ENCODE assay signal across 9 cellular contexts in the genomic region with DNA sequence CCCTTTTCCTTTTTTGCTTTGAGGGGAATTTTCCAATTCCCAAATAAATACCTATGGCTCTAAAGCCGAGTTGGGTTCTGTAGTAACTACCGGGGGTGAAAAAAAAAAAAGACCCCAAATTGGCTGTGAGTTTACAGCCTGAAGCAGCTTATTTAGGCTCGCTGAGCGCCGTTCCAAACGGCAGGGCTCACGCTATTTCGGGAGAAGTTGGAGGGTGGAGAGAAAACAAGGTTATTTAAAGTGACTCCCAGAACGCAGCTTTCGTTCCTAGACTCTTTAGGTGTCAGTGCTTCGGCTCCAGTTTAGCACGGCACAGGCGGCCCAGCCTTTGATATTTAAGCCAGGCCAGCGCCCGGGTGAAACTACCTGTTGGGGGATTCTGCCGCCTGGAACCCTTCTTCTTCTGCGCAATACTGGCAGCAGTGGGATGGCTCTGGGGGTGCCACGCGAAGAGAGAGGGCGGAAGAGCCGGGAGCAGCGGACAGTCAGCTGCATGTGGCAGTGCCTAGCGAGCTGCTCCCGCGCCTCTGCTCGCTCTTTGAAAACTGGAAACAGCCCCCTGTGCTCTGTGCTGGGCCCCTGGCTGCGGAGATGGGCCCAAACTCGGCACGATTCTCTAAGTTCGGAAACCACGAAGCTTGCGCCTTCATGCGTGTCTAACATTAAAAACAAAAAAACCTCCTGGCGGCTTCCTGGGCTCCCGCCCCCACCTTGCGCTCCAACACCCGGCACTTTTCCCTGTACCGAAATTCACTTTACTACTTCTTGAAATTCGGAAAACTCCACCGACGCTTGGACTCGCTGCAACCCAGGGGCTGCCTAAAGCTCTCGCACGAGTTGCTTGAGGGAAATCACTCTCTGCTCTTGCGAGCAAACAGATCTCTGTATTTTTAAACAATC. TPM values are rescaled to one million over a fixed set of nuclear protein-coding genes. Genes with fewer than 3 reads are reported as not detected.
DNase-seq lines count a peak whose midpoint lies in the region; ATAC-seq and TF ChIP-seq lines count a peak whose summit lies in the region.
"Had no signal": no experiment of that assay in that cellular context is flagged by ENCODE, and none has a peak within 500 bp of the region (broad histone marks: within the 10 kb centered on the region; RNA-seq: fewer than 3 reads in every experiment).

No MANE protein-coding gene starts in this region.

- CTCF ChIA-PET in activated CD4-positive, alpha-beta T cell treated with anti-CD3 and anti-CD28 coated beads, Interleukin-2, amount 10 ng/mL, durations not matched to agents 7 days and 5 days (lab: Charles Lee), result no interaction called here

- no peak for ATAC-seq in upper lobe of right lung

- TF ChIP-seq POLR2A in esophagus squamous epithelium (IDR thresholded peaks at IDR 0.05), result no peak

- peak overlapping the region; percentile 27 to 64 (median 57) for H3K4me3 ChIP-seq in esophagus squamous epithelium
- peak overlapping the region; percentile 57 for H3K4me3 ChIP-seq in upper lobe of right lung
- H3K4me3 ChIP-seq in HAP-1, result no peak overlapping the region

- H3K27ac Mint-ChIP-seq in activated CD4-positive, alpha-beta T cell treated with anti-CD3 and anti-CD28 coated beads, Interleukin-2, amount 10 ng/mL, durations not matched to agents 7 days and 5 days, result peak overlapping the region; percentile 54
- H3K27ac Mint-ChIP-seq in mesothelial cell of epicardium, result peak overlapping the region; percentile 96

- H3K36me3 ChIP-seq in esophagus squamous epithelium (no peaks in the 10 kb centered on the region), upper lobe of right lung (no peaks in the 10 kb centered on the region), HAP-1 (replicated peaks) (no peaks in the 10 kb centered on the region)

- H3K9me3 ChIP-seq in esophagus squamous epithelium (no peaks in the 10 kb centered on the region), upper lobe of right lung (no peaks in the 10 kb centered on the region), HAP-1 (no peaks in the 10 kb centered on the region)

- no peaks in the 10 kb centered on the region for H3K9me3 Mint-ChIP-seq in activated CD4-positive, alpha-beta T cell treated with anti-CD3 and anti-CD28 coated beads, Interleukin-2, amount 10 ng/mL, durations not matched to agents 7 days and 5 days
- no peaks in the 10 kb centered on the region for H3K9me3 Mint-ChIP-seq in mesothelial cell of epicardium
- H3K9me3 Mint-ChIP-seq: brain had no signal

- WGBS in esophagus squamous epithelium, 2 donors, result 9% methylated on average over 24 to 32 of the region's 45 CpGs

- peaks cover 0 to 83% (median 2%) of the 10 kb centered on the region in 4 donors for H3K27me3 ChIP-seq in esophagus squamous epithelium
- peaks cover 50% of the 10 kb centered on the region for H3K27me3 ChIP-seq in upper lobe of right lung
- H3K27me3 ChIP-seq in HAP-1 (ENCODE audit: low read depth), result no peaks in the 10 kb centered on the region

- in situ Hi-C loops in HAP-1 (cut with MboI; ENCODE audit: low sequenced_read_pairs), result no loop called here

- intact Hi-C loops in esophagus squamous epithelium (cut with DNase I) (no loop called here), upper lobe of right lung (cut with DNase I) (no loop called here)

- H3K27me3 Mint-ChIP-seq in activated CD4-positive, alpha-beta T cell treated with anti-CD3 and anti-CD28 coated beads, Interleukin-2, amount 10 ng/mL, durations not matched to agents 7 days and 5 days, result peaks cover 6% of the 10 kb centered on the region
- peaks cover 33% of the 10 kb centered on the region for H3K27me3 Mint-ChIP-seq in mesothelial cell of epicardium (ENCODE audit: low read depth)

- H3K36me3 Mint-ChIP-seq in activated CD4-positive, alpha-beta T cell treated with anti-CD3 and anti-CD28 coated beads, Interleukin-2, amount 10 ng/mL, durations not matched to agents 7 days and 5 days (ENCODE audit: low read depth), result no peaks in the 10 kb centered on the region
- no peaks in the 10 kb centered on the region for H3K36me3 Mint-ChIP-seq in mesothelial cell of epicardium
- H3K36me3 Mint-ChIP-seq: brain had no signal

- POLR2A ChIA-PET in activated CD4-positive, alpha-beta T cell treated with anti-CD3 and anti-CD28 coated beads, Interleukin-2, amount 10 ng/mL, durations not matched to agents 7 days and 5 days (lab: Charles Lee), result no interaction called here

- H3K27ac ChIP-seq in esophagus squamous epithelium (peak overlapping the region; percentile 61 to 90 (median 88)), upper lobe of right lung (peak overlapping the region; percentile 81)

- H3K4me3 Mint-ChIP-seq in activated CD4-positive, alpha-beta T cell treated with anti-CD3 and anti-CD28 coated beads, Interleukin-2, amount 10 ng/mL, durations not matched to agents 7 days and 5 days, result no peak overlapping the region
- H3K4me3 Mint-ChIP-seq in mesothelial cell of epicardium, result peak overlapping the region; percentile 71
- H3K4me3 Mint-ChIP-seq: brain had no signal

- peaks cover 13 to 90% (median 20%) of the 10 kb centered on the region in 3 donors for H3K4me1 ChIP-seq in esophagus squamous epithelium
- peaks cover 23% of the 10 kb centered on the region for H3K4me1 ChIP-seq in upper lobe of right lung
- peaks cover 3% of the 10 kb centered on the region; the same call in 1 of the 2 replicates for H3K4me1 ChIP-seq in HAP-1

- peaks cover 2% of the 10 kb centered on the region for H3K4me1 Mint-ChIP-seq in activated CD4-positive, alpha-beta T cell treated with anti-CD3 and anti-CD28 coated beads, Interleukin-2, amount 10 ng/mL, durations not matched to agents 7 days and 5 days
- H3K4me1 Mint-ChIP-seq in mesothelial cell of epicardium, result peaks cover 75% of the 10 kb centered on the region

- TF ChIP-seq CTCF in esophagus squamous epithelium (IDR thresholded peaks at IDR 0.05), result no peak
- no peak for TF ChIP-seq CTCF in mesothelial cell of epicardium (IDR thresholded peaks at IDR 0.05; ENCODE audit: unreplicated experiment)
- TF ChIP-seq CTCF in upper lobe of right lung (IDR thresholded peaks at IDR 0.05), result no peak

- no peak for DNase-seq in activated CD4-positive, alpha-beta T cell treated with anti-CD3 and anti-CD28 coated beads, Interleukin-2, amount 10 ng/mL, durations not matched to agents 7 days and 5 days
- DNase-seq in activated CD4-positive, alpha-beta T cell treated with anti-CD3 and anti-CD28 coated beads for 4 hours, result no peak
- DNase-seq in esophagus squamous epithelium (lab: John Stamatoyannopoulos, UW) (no peak), mesothelial cell of epicardium (ENCODE audit: low spot score in 2 of 2, unreplicated experiment in 2 of 2) (peak in 1 of 2 experiments; percentile 41), upper lobe of right lung (no peak), NCI-H82 treated with DMSO at 0.1 percent for 48 hours (lab: John Stamatoyannopoulos, UW; ENCODE audit: unreplicated experiment) (no peak), CD1c-positive myeloid dendritic cell (ENCODE audit: extremely low spot score) (no peak), HAP-1 (ENCODE audit: low spot score in 2 of 2) (no peak)

RNA-seq across cellular contexts. Expression of a gene that starts 34.5 kb away (rescaled TPM):
- not detected for total RNA-seq in activated CD4-positive, alpha-beta T cell treated with anti-CD3 and anti-CD28 coated beads, Interleukin-2, amount 10 ng/mL, durations not matched to agents 7 days and 5 days
- 10 to 100 TPM; 16.8 to 38.1 (median 23.0) TPM for total RNA-seq in esophagus squamous epithelium
- total RNA-seq in mesothelial cell of epicardium, result 213 to 237 TPM (median 230 TPM) in 3 replicates
- total RNA-seq in upper lobe of right lung, result 99.4 TPM

Comparison
In these comparisons a context has a peak if more than half of its experiments do, and no peak if none do; other contexts are left out.
1. RNA of a gene that starts 34.5 kb away (total RNA-seq): 213 to 237 TPM in mesothelial cell of epicardium, 99.4 TPM in upper lobe of right lung (single experiment) and 16.8 to 38.1 TPM in esophagus squamous epithelium; not detected in activated CD4-positive, alpha-beta T cell treated with anti-CD3 and anti-CD28 coated beads, Interleukin-2, amount 10 ng/mL, durations not matched to agents 7 days and 5 days; every median in the first group is over 10 times any median in the second.